Comparison of ENCODE assay signal across 23 cellular contexts in the genomic region with DNA sequence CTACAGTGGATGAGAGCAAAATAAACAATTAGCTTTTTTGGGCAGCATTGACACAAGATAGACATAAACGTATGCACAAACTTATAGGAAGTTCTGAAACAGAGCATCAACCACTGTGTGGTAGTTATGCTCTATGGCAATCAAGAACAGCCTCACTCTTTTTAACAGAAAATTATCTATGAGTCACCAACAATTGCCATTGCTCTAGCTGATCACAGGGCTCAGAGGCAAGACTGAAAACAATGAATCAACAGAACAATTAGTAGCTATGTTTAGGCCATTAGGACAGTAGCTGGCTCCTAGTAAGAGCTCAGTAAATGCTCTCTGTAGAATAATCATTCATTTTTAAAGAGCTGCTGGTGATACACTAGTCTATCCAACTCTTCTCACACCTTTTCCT. TPM values are rescaled to one million over a fixed set of nuclear protein-coding genes. Genes with fewer than 3 reads are reported as not detected.
DNase-seq lines count a peak whose midpoint lies in the region; ATAC-seq and TF ChIP-seq lines count a peak whose summit lies in the region.
"Had no signal": no experiment of that assay in that cellular context is flagged by ENCODE, and none has a peak within 500 bp of the region (broad histone marks: within the 10 kb centered on the region; RNA-seq: fewer than 3 reads in every experiment).

No MANE protein-coding gene starts in this region.

- in situ Hi-C loops in transverse colon (cut with MboI; ENCODE audit: low pct_ligation_motif_present in 1 of 4, low pct_unique_long_range_greater_than_20kb in 1 of 4, low sequenced_read_pairs in 3 of 4), result no loop called here

- H3K9me3 ChIP-seq in transverse colon, result no peaks in the 10 kb centered on the region
- H3K9me3 ChIP-seq: upper lobe of left lung had no signal

- intact Hi-C loops in transverse colon (cut with DNase I; ENCODE audit: low total_unique reads), result no loop called here

- ATAC-seq in stimulated activated naive B cell treated with anti-CD40 and anti-IgM and Interleukin-4, amounts not matched to agents 10 μg/mL and 1 μg/mL and 100 μg/mL, for 72 hours (replicated peaks), result no peak
- ATAC-seq in GM21619 (IDR thresholded peaks at IDR 0.05; ENCODE audit: unreplicated experiment), result no peak
- ATAC-seq: effector memory CD8-positive, alpha-beta T cell; left lobe of liver had no signal

- H3K27me3 Mint-ChIP-seq in stimulated activated naive B cell treated with anti-CD40 and anti-IgM and Interleukin-4, amounts not matched to agents 10 μg/mL and 1 μg/mL and 100 μg/mL, for 72 hours, result no peaks in the 10 kb centered on the region

- no peak for TF ChIP-seq POLR2A in transverse colon (IDR thresholded peaks at IDR 0.05)

- no peaks in the 10 kb centered on the region for H3K36me3 ChIP-seq in transverse colon
- H3K36me3 ChIP-seq: upper lobe of left lung had no signal

- H3K27ac Mint-ChIP-seq in stimulated activated naive B cell treated with anti-CD40 and anti-IgM and Interleukin-4, amounts not matched to agents 10 μg/mL and 1 μg/mL and 100 μg/mL, for 72 hours, result no peak overlapping the region
- H3K27ac Mint-ChIP-seq: effector memory CD8-positive, alpha-beta T cell; mesothelial cell of epicardium; nephron progenitor cell had no signal

- no peaks in the 10 kb centered on the region for H3K36me3 Mint-ChIP-seq in stimulated activated naive B cell treated with anti-CD40 and anti-IgM and Interleukin-4, amounts not matched to agents 10 μg/mL and 1 μg/mL and 100 μg/mL, for 72 hours
- H3K36me3 Mint-ChIP-seq: mesothelial cell of epicardium had no signal

- DNase-seq in EL, result peak; percentile 22
- DNase-seq in NCI-H69 (lab: John Stamatoyannopoulos, UW), result peak; percentile 52
- peak in 5 of 61 donors; percentile 9 to 36 (median 32) for DNase-seq in caudate nucleus (lab: John Stamatoyannopoulos, UW)
- peak; percentile 52 for DNase-seq in midbrain (lab: John Stamatoyannopoulos, UW)
- DNase-seq in activated CD8-positive, alpha-beta memory T cell treated with anti-CD3 and anti-CD28 coated beads, Interleukin-2, amount 50 U/mL, for 4 hours, result no peak
- no peak for DNase-seq in stimulated activated naive B cell treated with anti-CD40 and anti-IgM and Interleukin-4, amounts not matched to agents 10 μg/mL and 1 μg/mL and 100 μg/mL, for 72 hours
- DNase-seq in transverse colon, result no peak
- DNase-seq: activated gamma-delta T cell treated with Interleukin-2 at 50 U/mL for 16 hours; activated T-cell treated with anti-CD3 and anti-CD28 coated beads for 4 hours; amniotic stem cell; DND-41; effector memory CD8-positive, alpha-beta T cell; Kasumi-1; NCI-H1417; NCI-H510A; nephron progenitor cell; stimulated activated CD4-positive, alpha-beta T cell treated with anti-CD3 and anti-CD28 coated beads, Interleukin-1b, Interleukin-23, amount 100 ng/mL, for 48 hours; stimulated activated naive CD4-positive, alpha-beta T cell treated with Interleukin-2 at 50 U/mL for 16 hours; upper lobe of left lung had no signal

- TF ChIP-seq CTCF in transverse colon (IDR thresholded peaks at IDR 0.05), result no peak

- no peak for TF ChIP-seq EP300 in transverse colon (IDR thresholded peaks at IDR 0.05; ENCODE audit: low read depth)

- H3K9me3 Mint-ChIP-seq in stimulated activated naive B cell treated with anti-CD40 and anti-IgM and Interleukin-4, amounts not matched to agents 10 μg/mL and 1 μg/mL and 100 μg/mL, for 72 hours, result no peaks in the 10 kb centered on the region
- H3K9me3 Mint-ChIP-seq: effector memory CD8-positive, alpha-beta T cell; mesothelial cell of epicardium had no signal

- H3K4me1 Mint-ChIP-seq in stimulated activated naive B cell treated with anti-CD40 and anti-IgM and Interleukin-4, amounts not matched to agents 10 μg/mL and 1 μg/mL and 100 μg/mL, for 72 hours, result peaks cover 5 to 7% of the 10 kb centered on the region in 2 donors
- H3K4me1 Mint-ChIP-seq: nephron progenitor cell had no signal

- H3K4me3 Mint-ChIP-seq in stimulated activated naive B cell treated with anti-CD40 and anti-IgM and Interleukin-4, amounts not matched to agents 10 μg/mL and 1 μg/mL and 100 μg/mL, for 72 hours, result no peak overlapping the region
- H3K4me3 Mint-ChIP-seq: effector memory CD8-positive, alpha-beta T cell; mesothelial cell of epicardium; nephron progenitor cell had no signal

- 67 to 71% methylated on average over 1 of the region's 1 CpG for WGBS in transverse colon (ENCODE audit: low coverage in 1 of 2), 2 donors

- peak overlapping the region; percentile 22 for H3K27ac ChIP-seq in caudate nucleus (ENCODE audit: low read depth, low read length)
- no peak overlapping the region for H3K27ac ChIP-seq in transverse colon
- H3K27ac ChIP-seq: parathyroid adenoma, upper lobe of left lung had no signal

- no peak overlapping the region for H3K4me3 ChIP-seq in transverse colon
- H3K4me3 ChIP-seq: upper lobe of left lung had no signal

- no peaks in the 10 kb centered on the region for H3K27me3 ChIP-seq in transverse colon
- H3K27me3 ChIP-seq: upper lobe of left lung had no signal

- H3K4me1 ChIP-seq in transverse colon, result no peaks in the 10 kb centered on the region
- H3K4me1 ChIP-seq: parathyroid adenoma, upper lobe of left lung had no signal

RNA-seq across cellular contexts. Expression of a gene that starts 34.9 kb away (rescaled TPM):
- 100 to 1,000 TPM; 148 to 244 (median 221) TPM for total RNA-seq in transverse colon

Comparison
In these comparisons a context has a peak if more than half of its experiments do, and no peak if none do; other contexts are left out.
1. DNase-seq: peak in EL (single experiment), NCI-H69 (single experiment) and midbrain (single experiment); none in activated CD8-positive, alpha-beta memory T cell treated with anti-CD3 and anti-CD28 coated beads, Interleukin-2, amount 50 U/mL, for 4 hours (single experiment), stimulated activated naive B cell treated with anti-CD40 and anti-IgM and Interleukin-4, amounts not matched to agents 10 μg/mL and 1 μg/mL and 100 μg/mL, for 72 hours (single experiment) and transverse colon (single experiment).